ENCODE assay signal across 9 cellular contexts in genomic region chr1:16163882-16164820, GRCh38. TPM values are rescaled to one million over a fixed set of nuclear protein-coding genes. Genes with fewer than 3 reads are reported as not detected.
DNase-seq lines count a peak whose midpoint lies in the region; ATAC-seq, FAIRE-seq and TF ChIP-seq lines count a peak whose summit lies in the region.
"Had no signal": no experiment of that assay in that cellular context is flagged by ENCODE, and none has a peak within 500 bp of the region (broad histone marks: within the 10 kb centered on the region; RNA-seq: fewer than 3 reads in every experiment).

No MANE protein-coding gene starts in this region.

- peak; percentile 58 for DNase-seq in activated CD4-positive, alpha-beta T cell treated with anti-CD3 and anti-CD28 coated beads for 36 hours
- no peak for DNase-seq in activated CD4-positive, alpha-beta T cell treated with anti-CD3 and anti-CD28 coated beads for 1 hour
- DNase-seq in NCI-H2227 treated with DMSO at 0.1 percent for 48 hours (lab: John Stamatoyannopoulos, UW) (peak; percentile 95), cardiac fibroblast (ENCODE audit: low read depth in 2 of 2) (peak; percentile 87 to 98), neural progenitor cell (ENCODE audit: low spot score) (peak; percentile 51), NCI-H1930 (lab: John Stamatoyannopoulos, UW) (no peak), small intestine (no peak), GM12892 (ENCODE audit: insufficient read length) (no peak)

- H3K9me3 ChIP-seq in neural progenitor cell (ENCODE audit: low read depth) (no peaks in the 10 kb centered on the region), small intestine (ENCODE audit: control insufficient read depth, low read depth) (no peaks in the 10 kb centered on the region)

- no peak for TF ChIP-seq POLR2A in GM12892 (IDR thresholded peaks at IDR 0.05; ENCODE audit: low read depth, low read length)

- no peaks in the 10 kb centered on the region for H4K20me1 ChIP-seq in neural progenitor cell (ENCODE audit: low read depth)

- FAIRE-seq in small intestine (lab: Jason Lieb, UNC) (no peak), GM12892 (lab: Jason Lieb, UNC) (no peak)

- H3K4me3 Mint-ChIP-seq in activated CD4-positive, alpha-beta T cell treated with anti-CD3 and anti-CD28 coated beads for 36 hours, result no peak overlapping the region
- peak overlapping the region; percentile 38 for H3K4me3 Mint-ChIP-seq in neural progenitor cell

- H3K9me3 Mint-ChIP-seq in activated CD4-positive, alpha-beta T cell treated with anti-CD3 and anti-CD28 coated beads for 36 hours (ENCODE audit: low read depth), result no peaks in the 10 kb centered on the region
- no peaks in the 10 kb centered on the region for H3K9me3 Mint-ChIP-seq in neural progenitor cell

- no peaks in the 10 kb centered on the region for H3K36me3 Mint-ChIP-seq in activated CD4-positive, alpha-beta T cell treated with anti-CD3 and anti-CD28 coated beads for 36 hours (ENCODE audit: low read depth)
- no peaks in the 10 kb centered on the region for H3K36me3 Mint-ChIP-seq in neural progenitor cell

- no peak overlapping the region for H3K27ac Mint-ChIP-seq in activated CD4-positive, alpha-beta T cell treated with anti-CD3 and anti-CD28 coated beads for 36 hours
- H3K27ac Mint-ChIP-seq in neural progenitor cell, result peak overlapping the region; percentile 91

- CTCF ChIA-PET in activated CD4-positive, alpha-beta T cell treated with anti-CD3 and anti-CD28 coated beads for 36 hours (lab: Charles Lee), result interaction anchor here (1.0 to 1.7 kb wide), 4 partner anchors 8 to 85 kb away, joined by 3 to 7 read pairs (median 3); partner anchors contain the start of gene EPHA2

- no peak overlapping the region for H3K9ac ChIP-seq in neural progenitor cell

- ATAC-seq in activated CD4-positive, alpha-beta T cell treated with anti-CD3 and anti-CD28 coated beads for 36 hours, result peak; percentile 57

- TF ChIP-seq CTCF in cardiac fibroblast (IDR thresholded peaks at IDR 0.05; ENCODE audit: low read depth, low read length), result no peak
- no peak for TF ChIP-seq CTCF in neural progenitor cell (IDR thresholded peaks at IDR 0.05)

- peaks cover 35% of the 10 kb centered on the region for H3K4me1 ChIP-seq in neural progenitor cell
- H3K4me1 ChIP-seq in small intestine (ENCODE audit: control insufficient read depth in 2 of 2, insufficient read depth in 1 of 2, low read depth in 1 of 2, low read length in 1 of 2), result peaks cover 7 to 10% of the 10 kb centered on the region in 2 donors

- POLR2A ChIA-PET in activated CD4-positive, alpha-beta T cell treated with anti-CD3 and anti-CD28 coated beads for 36 hours (lab: Charles Lee), result no interaction called here

- H3K4me3 ChIP-seq in cardiac fibroblast (replicated peaks in 1 of 2; ENCODE audit: low read depth in 2 of 2, low read length in 2 of 2) (no peak overlapping the region), neural progenitor cell (no peak overlapping the region), small intestine (ENCODE audit: low read depth in 1 of 2, low read length in 2 of 2) (no peak overlapping the region)

- intact Hi-C loops in activated CD4-positive, alpha-beta T cell treated with anti-CD3 and anti-CD28 coated beads for 36 hours (cut with DNase I, micrococcal nuclease), result no loop called here

- peaks cover 20% of the 10 kb centered on the region for H3F3A ChIP-seq in neural progenitor cell (ENCODE audit: low read depth)

- H3K27ac ChIP-seq in neural progenitor cell (no peak overlapping the region), small intestine (ENCODE audit: low read depth in 1 of 2, low read length in 1 of 2) (peak overlapping the region in 1 of 2 donors; percentile 41)
- H3K27ac ChIP-seq: VCaP had no signal

- peak overlapping the region; percentile 39 for H3K4me2 ChIP-seq in neural progenitor cell

- H3K36me3 ChIP-seq in neural progenitor cell (no peaks in the 10 kb centered on the region), small intestine (ENCODE audit: control insufficient read depth in 2 of 2, insufficient read depth in 2 of 2, low read length in 2 of 2) (no peaks in the 10 kb centered on the region)

- H3K79me2 ChIP-seq in neural progenitor cell (ENCODE audit: low read depth), result no peaks in the 10 kb centered on the region

- peaks cover 58% of the 10 kb centered on the region for H3K4me1 Mint-ChIP-seq in activated CD4-positive, alpha-beta T cell treated with anti-CD3 and anti-CD28 coated beads for 36 hours
- peaks cover 59% of the 10 kb centered on the region for H3K4me1 Mint-ChIP-seq in neural progenitor cell

- H3K27me3 ChIP-seq in neural progenitor cell (peaks cover 11% of the 10 kb centered on the region), small intestine (ENCODE audit: control insufficient read depth in 2 of 2, insufficient read depth in 2 of 2, low read length in 2 of 2) (no peaks in the 10 kb centered on the region)

- no peak overlapping the region for H2AFZ ChIP-seq in neural progenitor cell (replicated peaks)

- H3K27me3 Mint-ChIP-seq in activated CD4-positive, alpha-beta T cell treated with anti-CD3 and anti-CD28 coated beads for 36 hours, result no peaks in the 10 kb centered on the region
- peaks cover 27% of the 10 kb centered on the region for H3K27me3 Mint-ChIP-seq in neural progenitor cell (ENCODE audit: insufficient read depth, low read depth)

- WGBS in small intestine, 3 donors, result 60 to 63% (median 62%) methylated on average over 16 of the region's 16 CpGs

RNA-seq across cellular contexts. Expression of gene EPHA2, which starts 8.3 kb away (rescaled TPM):
- under 1 TPM; 0.19 to 0.21 TPM for total RNA-seq in activated CD4-positive, alpha-beta T cell treated with anti-CD3 and anti-CD28 coated beads for 36 hours
- total RNA-seq in neural progenitor cell (ENCODE audit: low replicate concordance), result 14.9 and 40.9 TPM in 2 replicates
- 10 to 100 TPM; 16.4 to 23.8 (median 23.3) TPM for polyA plus RNA-seq in small intestine
- polyA plus RNA-seq in GM12892 (2012; ENCODE audit: missing spikeins), result not detected

RNA-seq across cellular contexts. Expression of gene ARHGEF19, which starts 48.3 kb away (rescaled TPM):
- total RNA-seq in activated CD4-positive, alpha-beta T cell treated with anti-CD3 and anti-CD28 coated beads for 36 hours, result 1 to 10 TPM; 4.9 to 6.5 TPM
- 10.9 and 22.2 TPM in 2 replicates for total RNA-seq in neural progenitor cell (ENCODE audit: low replicate concordance)
- polyA plus RNA-seq in small intestine, result 10 to 100 TPM in 1 of 3 donors, 1 to 10 TPM in 2; 2.2 to 10.4 (median 4.6) TPM
- 0.93 TPM for polyA plus RNA-seq in GM12892 (2012; ENCODE audit: missing spikeins)

Comparison
In these comparisons a context has a peak if more than half of its experiments do, and no peak if none do; other contexts are left out.
1. DNase-seq: peak in activated CD4-positive, alpha-beta T cell treated with anti-CD3 and anti-CD28 coated beads for 36 hours (single experiment), NCI-H2227 treated with DMSO at 0.1 percent for 48 hours (single experiment), cardiac fibroblast (2 of 2) and neural progenitor cell (single experiment); none in activated CD4-positive, alpha-beta T cell treated with anti-CD3 and anti-CD28 coated beads for 1 hour (single experiment), NCI-H1930 (0 of 2), small intestine (single experiment) and GM12892 (single experiment).
2. RNA of gene EPHA2, which starts 8.3 kb away (total RNA-seq): 14.9 to 40.9 TPM in neural progenitor cell; 0.19 to 0.21 TPM in activated CD4-positive, alpha-beta T cell treated with anti-CD3 and anti-CD28 coated beads for 36 hours; every median in the first group is over 10 times any median in the second.